16 cellular contexts compared by ENCODE assay signal in the genomic region with DNA sequence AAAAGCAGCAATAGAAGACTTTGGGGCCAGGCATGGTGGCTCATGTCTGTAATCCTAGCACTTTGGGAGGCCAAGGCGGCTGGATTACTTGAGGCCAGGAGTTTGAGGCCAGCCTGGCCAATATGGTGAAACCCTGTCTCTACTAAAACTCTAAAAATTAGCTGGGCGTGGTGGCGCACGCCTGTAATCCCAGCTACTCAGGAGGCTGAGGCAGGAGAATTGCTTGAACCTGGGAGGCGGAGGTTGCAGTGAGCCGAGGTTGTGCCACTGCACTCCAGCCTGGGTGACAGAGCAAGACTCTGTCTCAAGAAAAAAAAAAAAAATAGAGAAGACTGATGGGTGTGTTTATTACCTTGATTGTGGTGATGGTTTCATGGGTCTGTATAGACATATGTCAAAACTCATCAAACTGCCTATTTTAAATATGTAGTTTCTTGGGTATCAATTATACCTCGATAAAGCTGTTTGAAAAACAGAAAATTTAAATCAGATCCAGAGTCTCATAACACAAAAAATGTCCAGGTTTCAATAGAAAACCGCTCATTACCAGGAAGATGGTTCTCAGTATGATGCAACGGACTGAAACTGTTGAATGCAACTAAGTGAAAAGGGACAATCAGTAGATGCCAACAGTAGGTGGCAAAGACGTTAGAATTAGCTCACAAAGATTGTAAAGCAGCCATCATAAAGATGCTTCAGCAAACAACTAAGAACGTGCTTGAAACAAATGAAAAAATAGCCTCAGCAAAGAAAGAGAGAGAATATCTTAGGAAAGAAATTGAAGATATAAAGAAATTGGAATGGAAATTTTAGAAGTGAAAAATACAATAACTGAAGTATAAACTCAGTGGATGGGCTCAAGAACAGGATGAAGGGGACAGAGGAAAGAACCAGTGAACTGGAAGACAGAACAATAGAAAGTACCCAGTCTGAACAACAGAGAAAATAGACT. TPM values are rescaled to one million over a fixed set of nuclear protein-coding genes. Genes with fewer than 3 reads are reported as not detected.
"Had no signal": no experiment of that assay in that cellular context is flagged by ENCODE, and none has a peak within 500 bp of the region (broad histone marks: within the 10 kb centered on the region; RNA-seq: fewer than 3 reads in every experiment).

No MANE protein-coding gene starts in this region.

- H3K4me3 ChIP-seq: colonic mucosa, lung, upper lobe of left lung had no signal

- H3K27ac ChIP-seq: brain microvascular endothelial cell, colonic mucosa, upper lobe of left lung had no signal

- H3K27ac Mint-ChIP-seq: activated CD4-positive, alpha-beta T cell treated with anti-CD3 and anti-CD28 coated beads, Interleukin-2, amount 10 ng/mL, durations not matched to agents 24 days and 14 days; activated CD8-positive, alpha-beta T cell treated with anti-CD3 and anti-CD28 coated beads, Interleukin-2, amount 10 ng/mL, durations not matched to agents 7 days and 5 days; activated T-cell treated with anti-CD3 and anti-CD28 coated beads, Interleukin-2, amount 50 U/mL, for 24 hours; nephron progenitor cell; stimulated activated naive CD8-positive, alpha-beta T cell treated with anti-CD3 and anti-CD28 coated beads, Interleukin-15, Interleukin-2, amounts not matched to agents 100 ng/mL and 50 ng/mL, for 24 hours had no signal

- H3K4me1 ChIP-seq: colonic mucosa, upper lobe of left lung had no signal

- ATAC-seq: activated CD8-positive, alpha-beta T cell treated with anti-CD3 and anti-CD28 coated beads, Interleukin-2, amount 10 ng/mL, durations not matched to agents 7 days and 5 days had no signal

- H3K27me3 ChIP-seq: brain microvascular endothelial cell, colonic mucosa had no signal

- H3K4me1 Mint-ChIP-seq: activated CD4-positive, alpha-beta T cell treated with anti-CD3 and anti-CD28 coated beads, Interleukin-2, amount 10 ng/mL, durations not matched to agents 24 days and 14 days had no signal

- H3K4me3 Mint-ChIP-seq: activated CD4-positive, alpha-beta T cell treated with anti-CD3 and anti-CD28 coated beads, Interleukin-2, amount 10 ng/mL, durations not matched to agents 24 days and 14 days; activated CD8-positive, alpha-beta T cell treated with anti-CD3 and anti-CD28 coated beads, Interleukin-2, amount 10 ng/mL, durations not matched to agents 7 days and 5 days; activated T-cell treated with anti-CD3 and anti-CD28 coated beads, Interleukin-2, amount 50 U/mL, for 24 hours; nephron progenitor cell; stimulated activated naive CD8-positive, alpha-beta T cell treated with anti-CD3 and anti-CD28 coated beads, Interleukin-15, Interleukin-2, amounts not matched to agents 100 ng/mL and 50 ng/mL, for 24 hours had no signal

- H3K9me3 ChIP-seq: colonic mucosa, upper lobe of left lung had no signal

- DNase-seq: activated CD4-positive, alpha-beta T cell treated with anti-CD3 and anti-CD28 coated beads, Interleukin-2, amount 10 ng/mL, durations not matched to agents 24 days and 14 days; activated CD4-positive, CD25-positive, alpha-beta regulatory T cell; activated CD8-positive, alpha-beta T cell treated with anti-CD3 and anti-CD28 coated beads, Interleukin-2, amount 10 ng/mL, durations not matched to agents 7 days and 5 days; activated effector memory CD4-positive, alpha-beta T cell treated with Interleukin-2 at 50 U/mL for 16 hours; activated naive CD4-positive, alpha-beta T cell treated with anti-CD3 and anti-CD28 coated beads, Interleukin-2, amount 50 U/mL, for 16 hours; activated T-cell treated with anti-CD3 and anti-CD28 coated beads, Interleukin-2, amount 50 U/mL, for 24 hours; aorta; brain microvascular endothelial cell; central memory CD4-positive, alpha-beta T cell; colonic mucosa; midbrain; nephron progenitor cell; stimulated activated CD4-positive, alpha-beta T cell treated with anti-CD3 and anti-CD28 coated beads, Interleukin-2, amount 100 ng/mL, for 24 hours; upper lobe of left lung had no signal

- H3K36me3 ChIP-seq: brain microvascular endothelial cell, colonic mucosa, upper lobe of left lung had no signal

- H3K9me3 Mint-ChIP-seq: activated CD4-positive, alpha-beta T cell treated with anti-CD3 and anti-CD28 coated beads, Interleukin-2, amount 10 ng/mL, durations not matched to agents 24 days and 14 days; activated T-cell treated with anti-CD3 and anti-CD28 coated beads, Interleukin-2, amount 50 U/mL, for 24 hours; stimulated activated naive CD8-positive, alpha-beta T cell treated with anti-CD3 and anti-CD28 coated beads, Interleukin-15, Interleukin-2, amounts not matched to agents 100 ng/mL and 50 ng/mL, for 24 hours had no signal

RNA-seq across cellular contexts. Expression of gene GP1BB, which starts 42.2 kb away (rescaled TPM):
- total RNA-seq: activated CD4-positive, alpha-beta T cell treated with anti-CD3 and anti-CD28 coated beads, Interleukin-2, amount 10 ng/mL, durations not matched to agents 24 days and 14 days; activated CD8-positive, alpha-beta T cell treated with anti-CD3 and anti-CD28 coated beads, Interleukin-2, amount 10 ng/mL, durations not matched to agents 7 days and 5 days had no signal
